Comparison of ENCODE assay signal across 1 cellular context in the genomic region with DNA sequence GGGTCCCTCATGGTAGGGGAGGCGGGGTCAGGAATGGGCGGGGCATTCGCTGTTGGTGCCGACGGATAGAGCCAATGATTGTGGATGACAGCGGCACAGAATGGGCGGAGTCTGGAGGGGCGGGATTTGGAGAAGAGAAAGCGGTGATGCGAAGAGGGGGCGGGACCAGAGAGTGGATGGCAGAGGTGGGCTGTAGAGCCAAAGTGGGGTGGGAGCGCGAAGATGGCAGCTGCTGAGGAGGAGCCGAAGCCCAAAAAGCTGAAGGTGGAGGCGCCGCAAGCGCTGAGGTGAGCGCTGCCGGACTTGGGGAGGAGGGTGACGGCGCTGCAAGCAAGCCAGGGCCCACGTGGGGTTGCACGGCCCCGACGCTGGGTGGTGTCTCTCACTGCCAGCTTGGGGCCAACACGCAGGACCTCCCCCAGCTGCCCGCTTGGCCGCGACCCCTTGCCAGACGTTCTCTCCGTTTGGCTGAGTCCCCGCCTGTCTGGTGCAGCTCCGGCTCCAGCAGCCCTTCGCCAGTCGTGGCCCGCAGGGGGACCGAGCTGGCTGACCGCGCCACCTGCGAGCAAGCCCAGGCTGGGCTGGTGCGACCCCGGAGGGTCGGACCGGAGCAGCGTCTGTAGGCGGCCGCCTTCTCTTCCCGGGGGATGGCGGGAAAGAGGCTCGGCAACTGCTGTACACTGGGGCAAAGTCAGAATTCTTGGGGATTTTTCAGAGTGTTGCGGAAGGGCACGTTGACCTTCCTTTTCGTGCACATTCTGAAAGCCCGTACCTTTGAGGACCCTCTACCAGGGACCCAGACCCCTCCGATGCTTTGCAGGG.
TF ChIP-seq lines count a peak whose summit lies in the region.

A gene (plus strand): TSS at position 165 of the 822 bp plus-strand sequence. CDS start 58 bp downstream, at position 223.

TF ChIP-seq in SK-N-SH treated with all-trans-retinoic acid at 6 μM for 48 hours, 23 proteins besides CTCF, POLR2A, EP300 and RAD21 (continued from another document):
- TF ChIP-seq, protein P1, sequence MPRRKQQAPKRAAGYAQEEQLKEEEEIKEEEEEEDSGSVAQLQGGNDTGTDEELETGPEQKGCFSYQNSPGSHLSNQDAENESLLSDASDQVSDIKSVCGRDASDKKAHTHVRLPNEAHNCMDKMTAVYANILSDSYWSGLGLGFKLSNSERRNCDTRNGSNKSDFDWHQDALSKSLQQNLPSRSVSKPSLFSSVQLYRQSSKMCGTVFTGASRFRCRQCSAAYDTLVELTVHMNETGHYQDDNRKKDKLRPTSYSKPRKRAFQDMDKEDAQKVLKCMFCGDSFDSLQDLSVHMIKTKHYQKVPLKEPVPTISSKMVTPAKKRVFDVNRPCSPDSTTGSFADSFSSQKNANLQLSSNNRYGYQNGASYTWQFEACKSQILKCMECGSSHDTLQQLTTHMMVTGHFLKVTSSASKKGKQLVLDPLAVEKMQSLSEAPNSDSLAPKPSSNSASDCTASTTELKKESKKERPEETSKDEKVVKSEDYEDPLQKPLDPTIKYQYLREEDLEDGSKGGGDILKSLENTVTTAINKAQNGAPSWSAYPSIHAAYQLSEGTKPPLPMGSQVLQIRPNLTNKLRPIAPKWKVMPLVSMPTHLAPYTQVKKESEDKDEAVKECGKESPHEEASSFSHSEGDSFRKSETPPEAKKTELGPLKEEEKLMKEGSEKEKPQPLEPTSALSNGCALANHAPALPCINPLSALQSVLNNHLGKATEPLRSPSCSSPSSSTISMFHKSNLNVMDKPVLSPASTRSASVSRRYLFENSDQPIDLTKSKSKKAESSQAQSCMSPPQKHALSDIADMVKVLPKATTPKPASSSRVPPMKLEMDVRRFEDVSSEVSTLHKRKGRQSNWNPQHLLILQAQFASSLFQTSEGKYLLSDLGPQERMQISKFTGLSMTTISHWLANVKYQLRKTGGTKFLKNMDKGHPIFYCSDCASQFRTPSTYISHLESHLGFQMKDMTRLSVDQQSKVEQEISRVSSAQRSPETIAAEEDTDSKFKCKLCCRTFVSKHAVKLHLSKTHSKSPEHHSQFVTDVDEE (CRISPR knock-in tag; IDR thresholded peaks at IDR 0.05), result peak; percentile 67; the same call in 1 of the 2 replicates
- no peak for TF ChIP-seq ZFP3 (CRISPR knock-in tag; IDR thresholded peaks at IDR 0.05)
TF ChIP-seq in SK-N-SH treated with all-trans-retinoic acid at 6 μM for 48 hours: peak in this region for 4.
